Comparison of ENCODE assay signal across 1 cellular context in genomic region chr5:139571966-139572365, GRCh38.
TF ChIP-seq lines count a peak whose summit lies in the region.

No MANE protein-coding gene starts in this region.

TF ChIP-seq in GM23338, 12 proteins besides CTCF, POLR2A, EP300 and RAD21 (continued from another document):
- TF ChIP-seq ZNF462 (CRISPR knock-in tag; IDR thresholded peaks at IDR 0.05) (no peak), ETS1 (IDR thresholded peaks at IDR 0.05) (no peak), JUNB (IDR thresholded peaks at IDR 0.05; ENCODE audit: unreplicated experiment) (no peak), STAT1 (IDR thresholded peaks at IDR 0.05; ENCODE audit: unreplicated experiment) (no peak)
- TF ChIP-seq, protein P1, sequence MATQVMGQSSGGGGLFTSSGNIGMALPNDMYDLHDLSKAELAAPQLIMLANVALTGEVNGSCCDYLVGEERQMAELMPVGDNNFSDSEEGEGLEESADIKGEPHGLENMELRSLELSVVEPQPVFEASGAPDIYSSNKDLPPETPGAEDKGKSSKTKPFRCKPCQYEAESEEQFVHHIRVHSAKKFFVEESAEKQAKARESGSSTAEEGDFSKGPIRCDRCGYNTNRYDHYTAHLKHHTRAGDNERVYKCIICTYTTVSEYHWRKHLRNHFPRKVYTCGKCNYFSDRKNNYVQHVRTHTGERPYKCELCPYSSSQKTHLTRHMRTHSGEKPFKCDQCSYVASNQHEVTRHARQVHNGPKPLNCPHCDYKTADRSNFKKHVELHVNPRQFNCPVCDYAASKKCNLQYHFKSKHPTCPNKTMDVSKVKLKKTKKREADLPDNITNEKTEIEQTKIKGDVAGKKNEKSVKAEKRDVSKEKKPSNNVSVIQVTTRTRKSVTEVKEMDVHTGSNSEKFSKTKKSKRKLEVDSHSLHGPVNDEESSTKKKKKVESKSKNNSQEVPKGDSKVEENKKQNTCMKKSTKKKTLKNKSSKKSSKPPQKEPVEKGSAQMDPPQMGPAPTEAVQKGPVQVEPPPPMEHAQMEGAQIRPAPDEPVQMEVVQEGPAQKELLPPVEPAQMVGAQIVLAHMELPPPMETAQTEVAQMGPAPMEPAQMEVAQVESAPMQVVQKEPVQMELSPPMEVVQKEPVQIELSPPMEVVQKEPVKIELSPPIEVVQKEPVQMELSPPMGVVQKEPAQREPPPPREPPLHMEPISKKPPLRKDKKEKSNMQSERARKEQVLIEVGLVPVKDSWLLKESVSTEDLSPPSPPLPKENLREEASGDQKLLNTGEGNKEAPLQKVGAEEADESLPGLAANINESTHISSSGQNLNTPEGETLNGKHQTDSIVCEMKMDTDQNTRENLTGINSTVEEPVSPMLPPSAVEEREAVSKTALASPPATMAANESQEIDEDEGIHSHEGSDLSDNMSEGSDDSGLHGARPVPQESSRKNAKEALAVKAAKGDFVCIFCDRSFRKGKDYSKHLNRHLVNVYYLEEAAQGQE (IDR thresholded peaks at IDR 0.05; ENCODE audit: unreplicated experiment), result no peak
